28 cellular contexts compared by ENCODE assay signal in the genomic region with DNA sequence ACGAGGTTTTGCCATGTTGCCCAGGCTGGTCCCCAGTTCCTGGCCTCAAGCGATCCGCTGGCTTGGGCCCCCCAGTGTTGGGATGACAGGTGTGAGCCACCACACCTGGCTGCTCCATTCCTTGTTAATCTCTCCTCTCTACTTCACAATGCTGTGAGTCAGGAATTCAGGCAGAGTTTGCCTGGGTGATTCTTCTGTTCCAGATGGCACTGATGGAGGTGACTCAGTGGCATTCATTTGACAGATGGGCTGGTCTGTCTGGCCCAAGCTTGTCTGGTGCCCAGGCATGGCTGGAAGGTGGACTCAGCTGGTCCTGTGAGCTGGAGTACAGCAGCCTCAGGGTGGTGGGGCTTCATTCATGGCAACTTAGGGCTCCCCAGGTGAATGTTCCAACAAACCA. TPM values are rescaled to one million over a fixed set of nuclear protein-coding genes. Genes with fewer than 3 reads are reported as not detected.
"Had no signal": no experiment of that assay in that cellular context is flagged by ENCODE, and none has a peak within 500 bp of the region (broad histone marks: within the 10 kb centered on the region; RNA-seq: fewer than 3 reads in every experiment).

No MANE protein-coding gene starts in this region.

- FAIRE-seq: colon had no signal

- H3K36me3 ChIP-seq: right lobe of liver, thoracic aorta, transverse colon had no signal

- ATAC-seq: effector memory CD8-positive, alpha-beta T cell; gastroesophageal sphincter; left cardiac atrium; lower lobe of right lung; right lobe of liver had no signal

- H3K4me1 ChIP-seq: gastroesophageal sphincter, left ventricle myocardium inferior, lower lobe of right lung, psoas muscle, right lobe of liver, stomach, transverse colon had no signal

- H3K9me3 ChIP-seq: gastroesophageal sphincter, left ventricle myocardium inferior, lower lobe of right lung, neutrophil, psoas muscle, right lobe of liver, stomach, thoracic aorta, transverse colon had no signal

- DNase-seq: cerebellar nuclear complex; effector memory CD8-positive, alpha-beta T cell; erythroblast; glutamatergic neuron; islet precursor cell; left cardiac atrium; left ventricle myocardium inferior; lower lobe of right lung; mesenchymal stem cell; midbrain; naive B cell; nephron progenitor cell; psoas muscle; retina; right lobe of liver; stimulated activated CD4-positive, alpha-beta T cell treated with anti-CD3 and anti-CD28 coated beads, Interleukin-2, amount 100 ng/mL, for 24 hours; stimulated activated CD4-positive, alpha-beta T cell treated with anti-CD3 and anti-CD28 coated beads, Interleukin-4, amount 100 ng/mL, for 4 hours; stimulated activated naive CD4-positive, alpha-beta T cell; stomach; substantia nigra; transverse colon had no signal

- H3K27me3 ChIP-seq: gastroesophageal sphincter, neutrophil, right lobe of liver, stomach, transverse colon had no signal

- H3K27ac ChIP-seq: gastroesophageal sphincter, left ventricle myocardium inferior, lower lobe of right lung, neutrophil, psoas muscle, right lobe of liver, skin epidermis, stomach, thoracic aorta, transverse colon had no signal

- H3K4me3 ChIP-seq: gastroesophageal sphincter, left ventricle myocardium inferior, lower lobe of right lung, psoas muscle, right lobe of liver, skin epidermis, stomach, thoracic aorta, transverse colon had no signal

RNA-seq across cellular contexts. Expression of gene SLC6A20, which starts 43.2 kb away (rescaled TPM):
- total RNA-seq: fibroblast of villous mesenchyme, left ventricle myocardium inferior, osteoblast had no signal
